Comparison of ENCODE assay signal across 8 cellular contexts in the genomic region with DNA sequence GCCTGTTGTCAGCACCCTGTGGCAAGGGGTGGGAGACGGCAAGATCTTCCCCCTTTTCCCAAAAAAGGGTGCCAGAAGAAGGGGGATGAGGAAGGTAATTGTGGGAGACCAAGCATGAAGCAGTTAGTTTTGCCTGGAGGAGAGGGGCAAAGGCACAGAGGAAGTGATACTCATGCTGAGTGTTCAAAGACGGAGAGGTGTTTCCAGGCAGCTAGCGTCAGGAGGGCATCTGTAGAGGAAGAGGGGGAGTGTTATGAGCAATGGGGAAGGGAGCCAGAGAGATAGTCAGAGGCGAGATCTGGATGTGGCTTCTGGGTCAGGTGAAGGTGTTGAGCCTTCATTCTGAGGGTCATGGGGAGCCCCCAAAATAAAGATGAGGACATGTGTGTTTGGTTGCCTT. TPM values are rescaled to one million over a fixed set of nuclear protein-coding genes. Genes with fewer than 3 reads are reported as not detected.
A peak's percentile ranks its signal among the peaks of the same experiment; 100 is the strongest.
DNase-seq lines count a peak whose midpoint lies in the region; ATAC-seq and TF ChIP-seq lines count a peak whose summit lies in the region.

No MANE protein-coding gene starts in this region.

- intact Hi-C loops in esophagus squamous epithelium (cut with DNase I) = no loop called here

- 65 to 76% methylated on average over 3 to 4 of the region's 4 CpGs for WGBS in esophagus squamous epithelium, 2 donors

- H3K27ac ChIP-seq in esophagus squamous epithelium = no peak overlapping the region

- no peaks in the 10 kb centered on the region for H3K36me3 ChIP-seq in skeletal muscle satellite cell (ENCODE audit: insufficient read depth, low read length)
- no peaks in the 10 kb centered on the region for H3K36me3 ChIP-seq in esophagus squamous epithelium

- H3K9me3 ChIP-seq in skeletal muscle satellite cell (replicated peaks; ENCODE audit: low read length) (no peaks in the 10 kb centered on the region), esophagus squamous epithelium (no peaks in the 10 kb centered on the region)

- DNase-seq in SIG-M5 treated with dmso at 0.1 percent for 504 hours (lab: John Stamatoyannopoulos, UW; ENCODE audit: unreplicated experiment) (peak; percentile 67), SIG-M5 (lab: John Stamatoyannopoulos, UW) (no peak), erythroblast (lab: John Stamatoyannopoulos, UW) (no peak), esophagus squamous epithelium (lab: John Stamatoyannopoulos, UW) (no peak), NCI-H526 treated with DMSO at 0.1 percent for 48 hours (lab: John Stamatoyannopoulos, UW) (no peak)
- DNase-seq in activated CD4-positive, alpha-beta T cell treated with anti-CD3 and anti-CD28 coated beads, Interleukin-2, amount 50 U/mL, for 4 hours = peak; percentile 40 to 48

- TF ChIP-seq CTCF in esophagus squamous epithelium (IDR thresholded peaks at IDR 0.05) = no peak

- TF ChIP-seq POLR2A in erythroblast (IDR thresholded peaks at IDR 0.05; ENCODE audit: low read length) (no peak), esophagus squamous epithelium (IDR thresholded peaks at IDR 0.05) (no peak)

- H3K4me1 ChIP-seq in skeletal muscle satellite cell (ENCODE audit: control insufficient read depth, insufficient read depth, low read length) (peaks cover 40% of the 10 kb centered on the region), esophagus squamous epithelium (peaks cover 0 to 17% (median 0%) of the 10 kb centered on the region in 3 donors)

- peak; percentile 41 for ATAC-seq in HG03280 (IDR thresholded peaks at IDR 0.05; ENCODE audit: unreplicated experiment)

- H3K27me3 ChIP-seq in skeletal muscle satellite cell (ENCODE audit: control insufficient read depth, insufficient read depth, low read length) (no peaks in the 10 kb centered on the region), esophagus squamous epithelium (no peaks in the 10 kb centered on the region)

- H3K4me2 ChIP-seq in skeletal muscle satellite cell (ENCODE audit: low read length) = no peak overlapping the region

- H3K4me3 ChIP-seq in skeletal muscle satellite cell (ENCODE audit: low read length) (no peak overlapping the region), esophagus squamous epithelium (no peak overlapping the region)

- peak overlapping the region; percentile 4 for H3K9ac ChIP-seq in skeletal muscle satellite cell (ENCODE audit: low read depth, low read length)

RNA-seq across cellular contexts. Expression of a gene that starts 26.9 kb away (rescaled TPM):
- 0.76 and 7.6 TPM in 2 replicates for total RNA-seq in skeletal muscle satellite cell (2012; rRNA removed)
- total RNA-seq in esophagus squamous epithelium = 10 to 100 TPM in 1 of 4 donors, 1 to 10 TPM in 3; 1.9 to 11.6 (median 4.3) TPM

RNA-seq across cellular contexts. Expression of a gene that starts 49.7 kb away (rescaled TPM):
- under 0.01 TPM in 1 of 2 replicates, not detected in the other for total RNA-seq in skeletal muscle satellite cell (2012; rRNA removed)
- not detected for total RNA-seq in esophagus squamous epithelium

Comparison
In these comparisons a context has a peak if more than half of its experiments do, and no peak if none do; other contexts are left out.
1. DNase-seq: peak in SIG-M5 treated with dmso at 0.1 percent for 504 hours (single experiment) and activated CD4-positive, alpha-beta T cell treated with anti-CD3 and anti-CD28 coated beads, Interleukin-2, amount 50 U/mL, for 4 hours (2 of 2); none in SIG-M5 (single experiment), erythroblast (0 of 2), esophagus squamous epithelium (single experiment) and NCI-H526 treated with DMSO at 0.1 percent for 48 hours (single experiment).